Comparison of ENCODE assay signal across 21 cellular contexts in genomic region chr15:36594556-36595090, GRCh38.
"Had no signal": no experiment of that assay in that cellular context is flagged by ENCODE, and none has a peak within 500 bp of the region (broad histone marks: within the 10 kb centered on the region; RNA-seq: fewer than 3 reads in every experiment).

No MANE protein-coding gene starts in this region.

- ATAC-seq: activated CD4-positive, alpha-beta T cell treated with anti-CD3 and anti-CD28 coated beads for 36 hours; activated CD8-positive, alpha-beta memory T cell treated with anti-CD3 and anti-CD28 coated beads, Interleukin-2, amount 10 ng/mL, durations not matched to agents 7 days and 5 days; foreskin keratinocyte; left lobe of liver; T-helper 17 cell had no signal

- DNase-seq: activated CD4-positive, alpha-beta memory T cell treated with anti-CD3 and anti-CD28 coated beads, Interleukin-2, amount 10 ng/mL, durations not matched to agents 7 days and 5 days; activated CD4-positive, alpha-beta T cell treated with anti-CD3 and anti-CD28 coated beads for 36 hours; activated CD8-positive, alpha-beta memory T cell treated with anti-CD3 and anti-CD28 coated beads, Interleukin-2, amount 10 ng/mL, durations not matched to agents 7 days and 5 days; activated naive CD8-positive, alpha-beta T cell treated with anti-CD3 and anti-CD28 coated beads for 36 hours; amniotic stem cell; endodermal cell; foreskin keratinocyte; hypothalamus; mammary epithelial cell; nephron progenitor cell; nucleus accumbens; posterior cingulate gyrus; retina; T-helper 17 cell; WERI-Rb-1 had no signal

- H3K9me3 ChIP-seq: tibial nerve had no signal

- FAIRE-seq: colon, keratinocyte, urothelium cell line had no signal

- H3K36me3 ChIP-seq: tibial nerve, WERI-Rb-1 had no signal

- H3K27me3 ChIP-seq: foreskin keratinocyte, tibial nerve had no signal

- H3K27ac ChIP-seq: epithelial cell of prostate, foreskin keratinocyte, tibial nerve, WERI-Rb-1 had no signal

- H3K4me3 ChIP-seq: tibial nerve had no signal
